In genomic region chr2:226334981-226335720, GRCh38 we compare ENCODE assay signal across 21 cellular contexts.
DNase-seq lines count a peak whose midpoint lies in the region; ATAC-seq, FAIRE-seq and TF ChIP-seq lines count a peak whose summit lies in the region.
"Had no signal": no experiment of that assay in that cellular context is flagged by ENCODE, and none has a peak within 500 bp of the region (broad histone marks: within the 10 kb centered on the region; RNA-seq: fewer than 3 reads in every experiment).

No MANE protein-coding gene starts in this region.

- TF ChIP-seq EP300 in HepG2 (IDR thresholded peaks at IDR 0.05; ENCODE audit: low read depth in 2 of 2, low read length in 2 of 2) (no peak), HepG2 (CRISPR knock-in tag; IDR thresholded peaks at IDR 0.05; ENCODE audit: borderline replicate concordance) (no peak)

- H4K91ac ChIP-seq in neuronal stem cell (ENCODE audit: low read depth, low read length, poor library complexity): no peak overlapping the region

- H3K9me3 ChIP-seq in HepG2 (ENCODE audit: low read length): no peaks in the 10 kb centered on the region
- H3K9me3 ChIP-seq in right lobe of liver: no peaks in the 10 kb centered on the region
- H3K9me3 ChIP-seq in neuronal stem cell (replicated peaks in 1 of 2; ENCODE audit: control insufficient read depth in 2 of 2, insufficient read depth in 1 of 2, low read depth in 1 of 2, low read length in 2 of 2): no peaks in the 10 kb centered on the region
- H3K9me3 ChIP-seq: A549, pancreas had no signal

- H2AK5ac ChIP-seq in neuronal stem cell (ENCODE audit: low read depth, low read length): no peak overlapping the region

- no peak overlapping the region for H4K8ac ChIP-seq in neuronal stem cell (ENCODE audit: low read depth, low read length)

- H2BK120ac ChIP-seq in neuronal stem cell (ENCODE audit: low read depth, low read length): no peak overlapping the region

- no peak overlapping the region for H2BK5ac ChIP-seq in neuronal stem cell (ENCODE audit: low read length)

- TF ChIP-seq CTCF in HepG2 (CRISPR knock-in tag; IDR thresholded peaks at IDR 0.05) (no peak), right lobe of liver (IDR thresholded peaks at IDR 0.05) (no peak), fibroblast of mammary gland (conservative IDR thresholded peaks at IDR 0.05; ENCODE audit: control insufficient read depth, insufficient read depth, low read depth, low read length) (no peak)

- no peak overlapping the region for H3K4ac ChIP-seq in neuronal stem cell (ENCODE audit: low read length)

- H3K4me2 ChIP-seq in HepG2 (ENCODE audit: low read depth, low read length): no peak overlapping the region
- no peak overlapping the region for H3K4me2 ChIP-seq in neuronal stem cell (ENCODE audit: insufficient read depth, low read length, poor library complexity, severe bottlenecking)
- H3K4me2 ChIP-seq: A549 had no signal

- TF ChIP-seq POLR2A in HepG2 (IDR thresholded peaks at IDR 0.05; ENCODE audit: insufficient read depth in 1 of 2, low read depth in 2 of 2, low read length in 2 of 2): no peak
- no peak for TF ChIP-seq POLR2A in right lobe of liver (IDR thresholded peaks at IDR 0.05)

- H3K27ac ChIP-seq in HepG2 (ENCODE audit: extremely low read length, insufficient read depth, low read length) (no peak overlapping the region), right lobe of liver (no peak overlapping the region), neuronal stem cell (replicated peaks; ENCODE audit: low read length) (no peak overlapping the region)
- H3K27ac ChIP-seq: A549, pancreas, VCaP had no signal

- CTCF ChIA-PET in HepG2 (lab: Yijun Ruan, JAX; ENCODE audit: low intra/inter-chr PET ratio, low total read pairs): no interaction called here

- H3K79me2 ChIP-seq in HepG2 (ENCODE audit: insufficient read depth, low read length): no peaks in the 10 kb centered on the region

- H3K79me1 ChIP-seq in neuronal stem cell (ENCODE audit: low read depth, low read length): no peaks in the 10 kb centered on the region

- no peak overlapping the region for H2BK15ac ChIP-seq in neuronal stem cell (ENCODE audit: low read length)

- no peaks in the 10 kb centered on the region for H4K20me1 ChIP-seq in HepG2 (ENCODE audit: insufficient read depth, low read length)

- TF ChIP-seq RAD21 in HepG2 (CRISPR knock-in tag; IDR thresholded peaks at IDR 0.05): no peak

- H2BK12ac ChIP-seq in neuronal stem cell (ENCODE audit: low read length): no peak overlapping the region

- in situ Hi-C loops in HepG2 (cut with HindIII; ENCODE audit: extremely low pct_ligation_motif_present, low pct_unique_long_range_greater_than_20kb): no loop called here

- no peaks in the 10 kb centered on the region for H3K36me3 ChIP-seq in HepG2 (replicated peaks in 1 of 2; ENCODE audit: control insufficient read depth in 1 of 2, insufficient read depth in 2 of 2, low read length in 2 of 2)
- H3K36me3 ChIP-seq in right lobe of liver: no peaks in the 10 kb centered on the region
- H3K36me3 ChIP-seq in neuronal stem cell (replicated peaks in 1 of 2; ENCODE audit: control insufficient read depth in 2 of 2, insufficient read depth in 2 of 2, low read length in 2 of 2): no peaks in the 10 kb centered on the region
- H3K36me3 ChIP-seq: pancreas had no signal

- FAIRE-seq in HepG2 (lab: Jason Lieb, UNC): no peak
- FAIRE-seq: A549, pancreas, small intestine had no signal

- H3K4me3 ChIP-seq in HepG2 (replicated peaks in 1 of 3; ENCODE audit: insufficient read depth in 1 of 3, low read depth in 2 of 3, low read length in 3 of 3) (no peak overlapping the region), right lobe of liver (no peak overlapping the region), fibroblast of mammary gland (ENCODE audit: control insufficient read depth, low read depth, low read length) (no peak overlapping the region), neuronal stem cell (ENCODE audit: low read length in 2 of 2) (no peak overlapping the region)
- H3K4me3 ChIP-seq: A549, pancreas had no signal

- intact Hi-C loops in HepG2 (cut with micrococcal nuclease; ENCODE audit: unreplicated experiment): no loop called here
- intact Hi-C loops in right lobe of liver (cut with DNase I): no loop called here

- ATAC-seq in HepG2: peak; percentile 38; the same call in 1 of the 3 replicates
- ATAC-seq in right lobe of liver: no peak
- ATAC-seq: A549; activated CD8-positive, alpha-beta T cell treated with anti-CD3 and anti-CD28 coated beads, Interleukin-2, amount 10 ng/mL, durations not matched to agents 7 days and 5 days; left colon; pancreas had no signal

- POLR2A ChIA-PET in HepG2 (lab: Yijun Ruan, JAX): interaction anchor here (1.1 kb wide), 1 partner anchor 175 kb away, joined by 3 read pairs; no protein-coding TSS in a partner anchor

- BruUV-seq in HepG2 (replicated peaks; lab: Mats Ljungman, UMichigan): no TSS peak

- H3K18ac ChIP-seq in neuronal stem cell (ENCODE audit: low read length): no peak overlapping the region

- H2AFZ ChIP-seq in HepG2 (ENCODE audit: low read length) (peak overlapping the region; percentile 20), neuronal stem cell (ENCODE audit: low read length) (no peak overlapping the region)

- no peak overlapping the region for H3K9ac ChIP-seq in HepG2 (ENCODE audit: insufficient read depth, low read depth, low read length)
- H3K9ac ChIP-seq in neuronal stem cell (ENCODE audit: low read depth, low read length, poor library complexity): no peak overlapping the region

- no peak overlapping the region for H3K23ac ChIP-seq in neuronal stem cell (ENCODE audit: low read depth, low read length, poor library complexity)

- WGBS in HepG2 (ENCODE audit: low lambda C conversion rate): 43% methylated on average over 8 of the region's 8 CpGs
- whole genome bisulfite sequencing in right lobe of liver (ENCODE audit: insufficient coverage, low coverage, low lambda C conversion rate, missing lambda C conversion rate): 79% methylated on average over 8 of the region's 8 CpGs
- WGBS in neuronal stem cell (ENCODE audit: extremely low coverage in 2 of 2, insufficient read length in 2 of 2, insufficient replicate concordance in 1 of 2), 2 donors: no CpG with 5 or more reads among the region's 8 CpGs

- peak; percentile 34 for DNase-seq in HepG2 (ENCODE audit: low spot score)
- DNase-seq in right lobe of liver: no peak
- peak; percentile 39 for DNase-seq in RPMI7951 (ENCODE audit: low read depth)
- peak; percentile 10 for DNase-seq in fibroblast of mammary gland (ENCODE audit: low read depth)
- no peak for DNase-seq in neuronal stem cell (ENCODE audit: low spot score)
- DNase-seq in NCI-H2196 (lab: John Stamatoyannopoulos, UW; ENCODE audit: unreplicated experiment): no peak
- no peak for DNase-seq in Kasumi-1 (lab: John Stamatoyannopoulos, UW)
- DNase-seq in kidney glomerular epithelial cell (lab: John Stamatoyannopoulos, UW): no peak
- DNase-seq: activated CD8-positive, alpha-beta T cell treated with anti-CD3 and anti-CD28 coated beads, Interleukin-2, amount 10 ng/mL, durations not matched to agents 7 days and 5 days; anterior cingulate cortex; CD4-positive, CD25-positive, alpha-beta regulatory T cell; DMS79 treated with DMSO at 0.1 percent for 48 hours; erythroblast; hypothalamus; left colon; NCI-H526; pancreas; small intestine; SW 1271 had no signal

- H3K4me1 ChIP-seq in HepG2 (ENCODE audit: insufficient read depth, low read length) (peaks cover 12% of the 10 kb centered on the region), right lobe of liver (no peaks in the 10 kb centered on the region), neuronal stem cell (ENCODE audit: control insufficient read depth in 2 of 2, insufficient read depth in 1 of 2, low read depth in 1 of 2, low read length in 2 of 2) (no peaks in the 10 kb centered on the region)
- H3K4me1 ChIP-seq: pancreas had no signal

- H3K27me3 ChIP-seq in HepG2 (ENCODE audit: control insufficient read depth in 1 of 2, insufficient read depth in 2 of 2, low read length in 2 of 2) (no peaks in the 10 kb centered on the region), right lobe of liver (no peaks in the 10 kb centered on the region), neuronal stem cell (ENCODE audit: control insufficient read depth in 3 of 3, insufficient read depth in 3 of 3, low read depth in 1 of 3, low read length in 3 of 3) (no peaks in the 10 kb centered on the region)
- H3K27me3 ChIP-seq: pancreas had no signal

- H3K14ac ChIP-seq in neuronal stem cell (ENCODE audit: low read length): no peak overlapping the region

TF ChIP-seq in HepG2, 621 proteins besides CTCF, POLR2A, EP300 and RAD21 (continues in another document):
- no peak for TF ChIP-seq RXRB (CRISPR knock-in tag; IDR thresholded peaks at IDR 0.05; ENCODE audit: borderline replicate concordance)
- TF ChIP-seq SIX1 (CRISPR knock-in tag; IDR thresholded peaks at IDR 0.05; ENCODE audit: borderline replicate concordance): no peak
- TF ChIP-seq MYNN (CRISPR knock-in tag; IDR thresholded peaks at IDR 0.05; ENCODE audit: low read depth): no peak
- TF ChIP-seq ZNF235 (CRISPR knock-in tag; IDR thresholded peaks at IDR 0.05; ENCODE audit: borderline replicate concordance): no peak
- no peak for TF ChIP-seq SAP130 (CRISPR knock-in tag; IDR thresholded peaks at IDR 0.05; ENCODE audit: low read depth)
- no peak for TF ChIP-seq ATF6 (CRISPR knock-in tag; conservative IDR thresholded peaks at IDR 0.05)
- no peak for TF ChIP-seq PBX3 (CRISPR knock-in tag; IDR thresholded peaks at IDR 0.05; ENCODE audit: borderline replicate concordance)
- TF ChIP-seq HNRNPL (IDR thresholded peaks at IDR 0.05; ENCODE audit: low read depth, low read length): no peak

Comparison
In these comparisons a context has a peak if more than half of its experiments do, and no peak if none do; other contexts are left out.
1. DNase-seq: peak in HepG2 (single experiment), RPMI7951 (single experiment) and fibroblast of mammary gland (single experiment); none in right lobe of liver (0 of 3), neuronal stem cell (single experiment), NCI-H2196 (single experiment), Kasumi-1 (0 of 2) and kidney glomerular epithelial cell (single experiment).